1 cellular context compared by ENCODE assay signal in the genomic region with DNA sequence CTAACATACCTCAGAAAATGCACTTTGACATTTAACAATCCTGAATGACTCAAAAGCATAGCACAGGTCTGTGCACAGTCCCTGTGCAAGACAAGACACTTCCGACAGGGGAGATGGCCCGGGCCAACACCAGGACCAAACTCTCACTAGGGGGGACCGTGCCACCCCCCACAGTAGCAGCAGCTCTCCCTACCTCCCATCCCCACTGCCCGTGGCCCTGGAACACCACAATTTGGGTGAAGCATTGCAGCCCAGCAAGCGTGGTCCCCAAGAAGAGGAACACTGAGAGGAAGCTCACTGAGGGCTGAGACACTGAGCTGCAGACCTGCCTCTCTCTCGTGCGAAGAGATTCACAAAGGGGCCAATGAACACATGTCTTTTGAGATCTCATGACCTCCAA.
TF ChIP-seq lines count a peak whose summit lies in the region.

No MANE protein-coding gene starts in this region.

TF ChIP-seq in GM23338, 12 proteins besides CTCF, POLR2A, EP300 and RAD21 (continued from another document):
- TF ChIP-seq, protein P1, sequence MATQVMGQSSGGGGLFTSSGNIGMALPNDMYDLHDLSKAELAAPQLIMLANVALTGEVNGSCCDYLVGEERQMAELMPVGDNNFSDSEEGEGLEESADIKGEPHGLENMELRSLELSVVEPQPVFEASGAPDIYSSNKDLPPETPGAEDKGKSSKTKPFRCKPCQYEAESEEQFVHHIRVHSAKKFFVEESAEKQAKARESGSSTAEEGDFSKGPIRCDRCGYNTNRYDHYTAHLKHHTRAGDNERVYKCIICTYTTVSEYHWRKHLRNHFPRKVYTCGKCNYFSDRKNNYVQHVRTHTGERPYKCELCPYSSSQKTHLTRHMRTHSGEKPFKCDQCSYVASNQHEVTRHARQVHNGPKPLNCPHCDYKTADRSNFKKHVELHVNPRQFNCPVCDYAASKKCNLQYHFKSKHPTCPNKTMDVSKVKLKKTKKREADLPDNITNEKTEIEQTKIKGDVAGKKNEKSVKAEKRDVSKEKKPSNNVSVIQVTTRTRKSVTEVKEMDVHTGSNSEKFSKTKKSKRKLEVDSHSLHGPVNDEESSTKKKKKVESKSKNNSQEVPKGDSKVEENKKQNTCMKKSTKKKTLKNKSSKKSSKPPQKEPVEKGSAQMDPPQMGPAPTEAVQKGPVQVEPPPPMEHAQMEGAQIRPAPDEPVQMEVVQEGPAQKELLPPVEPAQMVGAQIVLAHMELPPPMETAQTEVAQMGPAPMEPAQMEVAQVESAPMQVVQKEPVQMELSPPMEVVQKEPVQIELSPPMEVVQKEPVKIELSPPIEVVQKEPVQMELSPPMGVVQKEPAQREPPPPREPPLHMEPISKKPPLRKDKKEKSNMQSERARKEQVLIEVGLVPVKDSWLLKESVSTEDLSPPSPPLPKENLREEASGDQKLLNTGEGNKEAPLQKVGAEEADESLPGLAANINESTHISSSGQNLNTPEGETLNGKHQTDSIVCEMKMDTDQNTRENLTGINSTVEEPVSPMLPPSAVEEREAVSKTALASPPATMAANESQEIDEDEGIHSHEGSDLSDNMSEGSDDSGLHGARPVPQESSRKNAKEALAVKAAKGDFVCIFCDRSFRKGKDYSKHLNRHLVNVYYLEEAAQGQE (IDR thresholded peaks at IDR 0.05; ENCODE audit: unreplicated experiment): no peak
- TF ChIP-seq JUNB (IDR thresholded peaks at IDR 0.05; ENCODE audit: unreplicated experiment) (no peak), CREB1 (CRISPR knock-in tag; IDR thresholded peaks at IDR 0.05; ENCODE audit: low read depth) (no peak), EZH2 (IDR thresholded peaks at IDR 0.05; ENCODE audit: low read depth, unreplicated experiment) (no peak), EZH2phosphoT487 (IDR thresholded peaks at IDR 0.05; ENCODE audit: unreplicated experiment) (no peak), STAT1 (IDR thresholded peaks at IDR 0.05; ENCODE audit: unreplicated experiment) (no peak)
- TF ChIP-seq, protein P2, sequence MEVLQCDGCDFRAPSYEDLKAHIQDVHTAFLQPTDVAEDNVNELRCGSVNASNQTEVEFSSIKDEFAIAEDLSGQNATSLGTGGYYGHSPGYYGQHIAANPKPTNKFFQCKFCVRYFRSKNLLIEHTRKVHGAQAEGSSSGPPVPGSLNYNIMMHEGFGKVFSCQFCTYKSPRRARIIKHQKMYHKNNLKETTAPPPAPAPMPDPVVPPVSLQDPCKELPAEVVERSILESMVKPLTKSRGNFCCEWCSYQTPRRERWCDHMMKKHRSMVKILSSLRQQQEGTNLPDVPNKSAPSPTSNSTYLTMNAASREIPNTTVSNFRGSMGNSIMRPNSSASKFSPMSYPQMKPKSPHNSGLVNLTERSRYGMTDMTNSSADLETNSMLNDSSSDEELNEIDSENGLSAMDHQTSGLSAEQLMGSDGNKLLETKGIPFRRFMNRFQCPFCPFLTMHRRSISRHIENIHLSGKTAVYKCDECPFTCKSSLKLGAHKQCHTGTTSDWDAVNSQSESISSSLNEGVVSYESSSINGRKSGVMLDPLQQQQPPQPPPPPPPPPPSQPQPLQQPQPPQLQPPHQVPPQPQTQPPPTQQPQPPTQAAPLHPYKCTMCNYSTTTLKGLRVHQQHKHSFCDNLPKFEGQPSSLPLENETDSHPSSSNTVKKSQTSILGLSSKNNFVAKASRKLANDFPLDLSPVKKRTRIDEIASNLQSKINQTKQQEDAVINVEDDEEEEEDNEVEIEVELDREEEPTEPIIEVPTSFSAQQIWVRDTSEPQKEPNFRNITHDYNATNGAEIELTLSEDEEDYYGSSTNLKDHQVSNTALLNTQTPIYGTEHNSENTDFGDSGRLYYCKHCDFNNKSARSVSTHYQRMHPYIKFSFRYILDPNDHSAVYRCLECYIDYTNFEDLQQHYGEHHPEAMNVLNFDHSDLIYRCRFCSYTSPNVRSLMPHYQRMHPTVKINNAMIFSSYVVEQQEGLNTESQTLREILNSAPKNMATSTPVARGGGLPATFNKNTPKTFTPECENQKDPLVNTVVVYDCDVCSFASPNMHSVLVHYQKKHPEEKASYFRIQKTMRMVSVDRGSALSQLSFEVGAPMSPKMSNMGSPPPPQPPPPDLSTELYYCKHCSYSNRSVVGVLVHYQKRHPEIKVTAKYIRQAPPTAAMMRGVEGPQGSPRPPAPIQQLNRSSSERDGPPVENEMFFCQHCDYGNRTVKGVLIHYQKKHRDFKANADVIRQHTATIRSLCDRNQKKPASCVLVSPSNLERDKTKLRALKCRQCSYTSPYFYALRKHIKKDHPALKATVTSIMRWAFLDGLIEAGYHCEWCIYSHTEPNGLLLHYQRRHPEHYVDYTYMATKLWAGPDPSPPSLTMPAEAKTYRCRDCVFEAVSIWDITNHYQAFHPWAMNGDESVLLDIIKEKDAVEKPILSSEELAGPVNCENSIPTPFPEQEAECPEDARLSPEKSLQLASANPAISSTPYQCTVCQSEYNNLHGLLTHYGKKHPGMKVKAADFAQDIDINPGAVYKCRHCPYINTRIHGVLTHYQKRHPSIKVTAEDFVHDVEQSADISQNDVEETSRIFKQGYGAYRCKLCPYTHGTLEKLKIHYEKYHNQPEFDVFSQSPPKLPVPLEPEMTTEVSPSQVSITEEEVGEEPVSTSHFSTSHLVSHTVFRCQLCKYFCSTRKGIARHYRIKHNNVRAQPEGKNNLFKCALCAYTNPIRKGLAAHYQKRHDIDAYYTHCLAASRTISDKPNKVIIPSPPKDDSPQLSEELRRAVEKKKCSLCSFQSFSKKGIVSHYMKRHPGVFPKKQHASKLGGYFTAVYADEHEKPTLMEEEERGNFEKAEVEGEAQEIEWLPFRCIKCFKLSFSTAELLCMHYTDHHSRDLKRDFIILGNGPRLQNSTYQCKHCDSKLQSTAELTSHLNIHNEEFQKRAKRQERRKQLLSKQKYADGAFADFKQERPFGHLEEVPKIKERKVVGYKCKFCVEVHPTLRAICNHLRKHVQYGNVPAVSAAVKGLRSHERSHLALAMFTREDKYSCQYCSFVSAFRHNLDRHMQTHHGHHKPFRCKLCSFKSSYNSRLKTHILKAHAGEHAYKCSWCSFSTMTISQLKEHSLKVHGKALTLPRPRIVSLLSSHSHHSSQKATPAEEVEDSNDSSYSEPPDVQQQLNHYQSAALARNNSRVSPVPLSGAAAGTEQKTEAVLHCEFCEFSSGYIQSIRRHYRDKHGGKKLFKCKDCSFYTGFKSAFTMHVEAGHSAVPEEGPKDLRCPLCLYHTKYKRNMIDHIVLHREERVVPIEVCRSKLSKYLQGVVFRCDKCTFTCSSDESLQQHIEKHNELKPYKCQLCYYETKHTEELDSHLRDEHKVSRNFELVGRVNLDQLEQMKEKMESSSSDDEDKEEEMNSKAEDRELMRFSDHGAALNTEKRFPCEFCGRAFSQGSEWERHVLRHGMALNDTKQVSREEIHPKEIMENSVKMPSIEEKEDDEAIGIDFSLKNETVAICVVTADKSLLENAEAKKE (CRISPR knock-in tag; IDR thresholded peaks at IDR 0.05): no peak
- TF ChIP-seq, protein P3, sequence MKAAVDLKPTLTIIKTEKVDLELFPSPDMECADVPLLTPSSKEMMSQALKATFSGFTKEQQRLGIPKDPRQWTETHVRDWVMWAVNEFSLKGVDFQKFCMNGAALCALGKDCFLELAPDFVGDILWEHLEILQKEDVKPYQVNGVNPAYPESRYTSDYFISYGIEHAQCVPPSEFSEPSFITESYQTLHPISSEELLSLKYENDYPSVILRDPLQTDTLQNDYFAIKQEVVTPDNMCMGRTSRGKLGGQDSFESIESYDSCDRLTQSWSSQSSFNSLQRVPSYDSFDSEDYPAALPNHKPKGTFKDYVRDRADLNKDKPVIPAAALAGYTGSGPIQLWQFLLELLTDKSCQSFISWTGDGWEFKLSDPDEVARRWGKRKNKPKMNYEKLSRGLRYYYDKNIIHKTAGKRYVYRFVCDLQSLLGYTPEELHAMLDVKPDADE (IDR thresholded peaks at IDR 0.05): no peak
